Comparison of ENCODE assay signal across 11 cellular contexts in the genomic region with DNA sequence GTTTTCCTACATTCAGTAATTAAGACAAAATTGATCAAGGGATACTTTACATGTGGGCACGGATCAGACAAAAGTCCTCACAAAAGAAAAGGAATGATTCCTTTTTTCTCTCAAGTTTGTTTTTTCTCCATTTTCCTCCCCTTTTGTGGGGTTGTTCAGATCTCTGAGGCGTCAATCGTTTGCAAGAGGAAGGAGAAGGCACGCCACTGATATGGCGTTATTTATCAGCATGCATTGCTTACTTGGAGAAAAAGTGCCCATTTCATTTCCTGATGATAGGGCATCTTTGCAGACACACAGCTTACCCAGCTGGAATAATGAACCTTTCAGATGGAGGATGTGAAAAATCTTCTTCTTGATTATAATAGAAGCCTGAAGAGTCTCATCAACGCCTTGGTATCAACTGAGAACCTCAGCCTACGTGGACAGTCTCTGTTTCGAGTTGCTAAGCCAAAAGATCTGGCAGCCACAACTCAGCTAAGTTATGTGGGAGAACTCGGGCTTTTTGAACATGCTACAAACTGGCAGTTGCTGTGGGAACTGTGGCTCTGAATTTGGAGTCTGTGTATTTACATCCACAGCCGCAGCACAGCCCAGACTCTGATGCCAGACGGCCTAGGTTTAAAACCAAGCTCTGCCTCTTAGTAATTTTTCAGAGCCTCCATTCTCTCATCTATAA. TPM values are rescaled to one million over a fixed set of nuclear protein-coding genes. Genes with fewer than 3 reads are reported as not detected.
DNase-seq lines count a peak whose midpoint lies in the region; ATAC-seq and TF ChIP-seq lines count a peak whose summit lies in the region.
"Had no signal": no experiment of that assay in that cellular context is flagged by ENCODE, and none has a peak within 500 bp of the region (broad histone marks: within the 10 kb centered on the region; RNA-seq: fewer than 3 reads in every experiment).

No MANE protein-coding gene starts in this region.

- H3K4me3 ChIP-seq in spleen, result no peak overlapping the region

- peaks cover 86% of the 10 kb centered on the region for H3K36me3 Mint-ChIP-seq in activated CD8-positive, alpha-beta T cell treated with anti-CD3 and anti-CD28 coated beads, Interleukin-2, amount 10 ng/mL, durations not matched to agents 7 days and 5 days (ENCODE audit: low read depth)

- H3K36me3 ChIP-seq in spleen, result peaks cover 0 to 93% (median 0%) of the 10 kb centered on the region in 6 donors

- POLR2A ChIA-PET in activated CD8-positive, alpha-beta T cell treated with anti-CD3 and anti-CD28 coated beads, Interleukin-2, amount 10 ng/mL, durations not matched to agents 7 days and 5 days (lab: Charles Lee), result interaction anchor here (0.5 to 2.2 kb wide), 8 partner anchors 10 to 133 kb away, joined by 3 to 17 read pairs (median 3); no protein-coding TSS in a partner anchor

- H3K27ac ChIP-seq in spleen, result peak overlapping the region in 4 of 8 donors; percentile 31 to 53 (median 38)

- TF ChIP-seq CTCF in spleen (IDR thresholded peaks at IDR 0.05 in 8 of 11, conservative IDR thresholded peaks at IDR 0.05 in 3 of 11), result no peak

- ATAC-seq in activated CD8-positive, alpha-beta T cell treated with anti-CD3 and anti-CD28 coated beads, Interleukin-2, amount 10 ng/mL, durations not matched to agents 7 days and 5 days, result peak; percentile 67
- ATAC-seq: Panc1 had no signal

- H3K4me1 Mint-ChIP-seq in activated CD8-positive, alpha-beta T cell treated with anti-CD3 and anti-CD28 coated beads, Interleukin-2, amount 10 ng/mL, durations not matched to agents 7 days and 5 days (ENCODE audit: low read depth), result peaks cover 77% of the 10 kb centered on the region

- DNase-seq in stimulated activated CD4-positive, alpha-beta T cell treated with anti-CD3 and anti-CD28 coated beads, Interleukin-15, amount 100 ng/mL, for 24 hours, result peak; percentile 61
- DNase-seq in stimulated activated CD4-positive, alpha-beta T cell treated with anti-CD3 and anti-CD28 coated beads, Interleukin-2, amount 100 ng/mL, for 48 hours, result no peak
- DNase-seq in activated CD8-positive, alpha-beta T cell treated with anti-CD3 and anti-CD28 coated beads, Interleukin-2, amount 10 ng/mL, durations not matched to agents 7 days and 5 days, result peak; percentile 56
- DNase-seq in islet precursor cell, result peak; percentile 61
- no peak for DNase-seq in NCI-H748 treated with DMSO at 0.1 percent for 48 hours (lab: John Stamatoyannopoulos, UW)
- DNase-seq in HUDEP-2 (lab: John Stamatoyannopoulos, UW; ENCODE audit: unreplicated experiment in 76 of 76), result no peak
- DNase-seq in spleen, result no peak
- no peak for DNase-seq in NOMO-1 (lab: John Stamatoyannopoulos, UW; ENCODE audit: unreplicated experiment in 2 of 2)
- DNase-seq: hippocampal formation had no signal

- H3K4me3 Mint-ChIP-seq in activated CD8-positive, alpha-beta T cell treated with anti-CD3 and anti-CD28 coated beads, Interleukin-2, amount 10 ng/mL, durations not matched to agents 7 days and 5 days, result peak overlapping the region; percentile 36
- H3K4me3 Mint-ChIP-seq: nephron had no signal

- 60 to 72% (median 62%) methylated on average over 11 of the region's 11 CpGs for WGBS in spleen, 5 donors

- intact Hi-C loops in spleen (cut with DNase I; ENCODE audit: low total_unique reads), result no loop called here

- no peak for TF ChIP-seq POLR2A in spleen (IDR thresholded peaks at IDR 0.05)

- no peaks in the 10 kb centered on the region for H3K27me3 Mint-ChIP-seq in activated CD8-positive, alpha-beta T cell treated with anti-CD3 and anti-CD28 coated beads, Interleukin-2, amount 10 ng/mL, durations not matched to agents 7 days and 5 days (ENCODE audit: low read depth)

- H3K27me3 ChIP-seq in spleen (replicated peaks in 1 of 7), result no peaks in the 10 kb centered on the region

- H3K9me3 ChIP-seq in spleen, result no peaks in the 10 kb centered on the region

- peaks cover 0 to 98% (median 57%) of the 10 kb centered on the region in 6 donors for H3K4me1 ChIP-seq in spleen

- peak overlapping the region; percentile 67 for H3K27ac Mint-ChIP-seq in activated CD8-positive, alpha-beta T cell treated with anti-CD3 and anti-CD28 coated beads, Interleukin-2, amount 10 ng/mL, durations not matched to agents 7 days and 5 days
- H3K27ac Mint-ChIP-seq: nephron had no signal

- no peaks in the 10 kb centered on the region for H3K9me3 Mint-ChIP-seq in activated CD8-positive, alpha-beta T cell treated with anti-CD3 and anti-CD28 coated beads, Interleukin-2, amount 10 ng/mL, durations not matched to agents 7 days and 5 days (ENCODE audit: insufficient read depth)

- CTCF ChIA-PET in activated CD8-positive, alpha-beta T cell treated with anti-CD3 and anti-CD28 coated beads, Interleukin-2, amount 10 ng/mL, durations not matched to agents 7 days and 5 days (lab: Charles Lee), result interaction anchor here (0.7 to 4.2 kb wide), 15 partner anchors 10 to 178 kb away, joined by 3 to 45 read pairs (median 7); a partner anchor contains a TSS

RNA-seq across cellular contexts. Expression of a gene that starts 36.0 kb away (rescaled TPM):
- 100 to 1,000 TPM; 154 to 156 TPM for total RNA-seq in activated CD8-positive, alpha-beta T cell treated with anti-CD3 and anti-CD28 coated beads, Interleukin-2, amount 10 ng/mL, durations not matched to agents 7 days and 5 days
- total RNA-seq in spleen, result 100 to 1,000 TPM; 128 to 247 (median 172) TPM
- polyA plus RNA-seq in spleen, result 10 to 100 TPM; 40.6 to 43.4 (median 41.2) TPM

Comparison
In these comparisons a context has a peak if more than half of its experiments do, and no peak if none do; other contexts are left out.
1. DNase-seq: peak in stimulated activated CD4-positive, alpha-beta T cell treated with anti-CD3 and anti-CD28 coated beads, Interleukin-15, amount 100 ng/mL, for 24 hours (single experiment), activated CD8-positive, alpha-beta T cell treated with anti-CD3 and anti-CD28 coated beads, Interleukin-2, amount 10 ng/mL, durations not matched to agents 7 days and 5 days (single experiment) and islet precursor cell (single experiment); none in stimulated activated CD4-positive, alpha-beta T cell treated with anti-CD3 and anti-CD28 coated beads, Interleukin-2, amount 100 ng/mL, for 48 hours (0 of 2), NCI-H748 treated with DMSO at 0.1 percent for 48 hours (single experiment), HUDEP-2 (0 of 76), spleen (single experiment) and NOMO-1 (0 of 2).